26 cellular contexts compared by ENCODE assay signal in genomic region chr3:158701666-158702065, GRCh38. TPM values are rescaled to one million over a fixed set of nuclear protein-coding genes. Genes with fewer than 3 reads are reported as not detected.
DNase-seq lines count a peak whose midpoint lies in the region; ATAC-seq, FAIRE-seq and TF ChIP-seq lines count a peak whose summit lies in the region.
"Had no signal": no experiment of that assay in that cellular context is flagged by ENCODE, and none has a peak within 500 bp of the region (broad histone marks: within the 10 kb centered on the region; RNA-seq: fewer than 3 reads in every experiment).

No MANE protein-coding gene starts in this region.

- peak overlapping the region; percentile 95; the same call in 1 of the 2 replicates for H4K5ac ChIP-seq in IMR-90 (ENCODE audit: low read depth, low read length)

- H3K9me1 ChIP-seq in IMR-90 (ENCODE audit: insufficient read depth, low read length): peaks cover 16% of the 10 kb centered on the region

- TF ChIP-seq POLR2A in IMR-90 (IDR thresholded peaks at IDR 0.05; ENCODE audit: low read depth, low read length): no peak

- H3K36me3 Mint-ChIP-seq in T-helper 17 cell (ENCODE audit: low read depth): peaks cover 10% of the 10 kb centered on the region

- H3K79me1 ChIP-seq in IMR-90 (ENCODE audit: low read depth in 1 of 2, low read length in 2 of 2): peaks cover 29 to 39% of the 10 kb centered on the region in 2 experiments

- TF ChIP-seq CTCF in IMR-90 (conservative IDR thresholded peaks at IDR 0.05; ENCODE audit: low read depth, low read length) (no peak), bronchial epithelial cell (IDR thresholded peaks at IDR 0.05; ENCODE audit: insufficient read depth, low read length, severe bottlenecking) (no peak)

- H2BK20ac ChIP-seq in IMR-90 (ENCODE audit: low read depth, low read length): peak overlapping the region; percentile 84

- H3K4me1 ChIP-seq in ACC112 (ENCODE audit: control insufficient read depth, insufficient read depth, low read length, unreplicated experiment): peaks cover 40% of the 10 kb centered on the region
- peaks cover 15% of the 10 kb centered on the region for H3K4me1 ChIP-seq in IMR-90 (ENCODE audit: control insufficient read depth, insufficient read depth, low read length)
- H3K4me1 ChIP-seq: gastrocnemius medialis, Peyer's patch, psoas muscle, SJCRH30 had no signal

- H3K18ac ChIP-seq in IMR-90 (ENCODE audit: low read depth, low read length): peak overlapping the region; percentile 98

- DNase-seq in IMR-90: peak; percentile 70
- DNase-seq in bronchial epithelial cell (ENCODE audit: low read depth): peak; percentile 32
- no peak for DNase-seq in T-helper 17 cell
- DNase-seq in superior temporal gyrus (ENCODE audit: extremely low spot score): no peak
- DNase-seq in urothelium cell line (ENCODE audit: low spot score): no peak
- DNase-seq: activated CD4-positive, alpha-beta T cell treated with anti-CD3 and anti-CD28 coated beads, Interleukin-2, amount 10 ng/mL, durations not matched to agents 7 days and 5 days; aorta; cerebellar nuclear complex; COR-L47; gastrocnemius medialis; hippocampal formation; immature natural killer cell; left lung; NCI-H1436 treated with DMSO at 0.1 percent for 48 hours; NCI-H524; Peyer's patch; psoas muscle; SJCRH30; T-helper 2 cell; trophoblast cell had no signal

- H3K9ac ChIP-seq in IMR-90 (ENCODE audit: low read depth, low read length): no peak overlapping the region

- H3K14ac ChIP-seq in IMR-90 (replicated peaks; ENCODE audit: low read depth, low read length): peak overlapping the region; percentile 76

- H3K27ac ChIP-seq in ACC112 (ENCODE audit: low read depth, low read length) (peak overlapping the region; percentile 72), IMR-90 (ENCODE audit: insufficient read depth, low read length) (peak overlapping the region; percentile 82)
- H3K27ac ChIP-seq: gastrocnemius medialis, left lung, neutrophil, Peyer's patch, psoas muscle, SJCRH30 had no signal

- WGBS in IMR-90 (ENCODE audit: extremely low coverage in 2 of 2, insufficient read length in 1 of 2), 2 experiments: no CpG with 5 or more reads among the region's 3 CpGs

- H3K79me2 ChIP-seq in ACC112 (ENCODE audit: control insufficient read depth, insufficient read depth, low read length, unreplicated experiment): peaks cover 7% of the 10 kb centered on the region

- peak overlapping the region; percentile 64 to 83 for H4K8ac ChIP-seq in IMR-90 (ENCODE audit: low read depth in 2 of 2, low read length in 2 of 2)

- H2AFZ ChIP-seq in ACC112 (ENCODE audit: low read length, unreplicated experiment): no peak overlapping the region
- no peak overlapping the region for H2AFZ ChIP-seq in IMR-90 (replicated peaks; ENCODE audit: low read length, poor library complexity)

- FAIRE-seq in bronchial epithelial cell (lab: Jason Lieb, UNC) (no peak), islet of Langerhans (lab: Jason Lieb, UNC) (peak; percentile 27), urothelium cell line (lab: Jason Lieb, UNC) (no peak)
- FAIRE-seq: A204.1 had no signal

- H4K91ac ChIP-seq in IMR-90 (ENCODE audit: insufficient read depth, low read depth, low read length): peak overlapping the region; percentile 87

- H2BK15ac ChIP-seq in IMR-90 (ENCODE audit: low read depth, low read length): peak overlapping the region; percentile 93; the same call in 2 of the 3 replicates

- no peak overlapping the region for H3K27ac Mint-ChIP-seq in T-helper 17 cell
- H3K27ac Mint-ChIP-seq: activated CD4-positive, alpha-beta T cell treated with anti-CD3 and anti-CD28 coated beads, Interleukin-2, amount 10 ng/mL, durations not matched to agents 7 days and 5 days; activated naive CD4-positive, alpha-beta T cell treated with anti-CD3 and anti-CD28 coated beads, Interleukin-2, amount 50 U/mL, for 24 hours had no signal

- no peaks in the 10 kb centered on the region for H3K27me3 ChIP-seq in ACC112 (ENCODE audit: insufficient read depth, low read length)
- no peaks in the 10 kb centered on the region for H3K27me3 ChIP-seq in IMR-90 (ENCODE audit: control insufficient read depth, insufficient read depth, low read length)
- no peaks in the 10 kb centered on the region for H3K27me3 ChIP-seq in bronchial epithelial cell (ENCODE audit: control insufficient read depth, insufficient read depth, low read length)
- H3K27me3 ChIP-seq: gastrocnemius medialis, left lung, neutrophil, Peyer's patch, SJCRH30 had no signal

- CTCF ChIA-PET in IMR-90 (lab: Yijun Ruan, JAX): interaction anchor here (1.0 kb wide), 1 partner anchor 43 kb away, joined by 3 read pairs; no protein-coding TSS in a partner anchor

- TF ChIP-seq RAD21 in IMR-90 (IDR thresholded peaks at IDR 0.05; ENCODE audit: low read length): no peak

- POLR2A ChIA-PET in IMR-90 (lab: Charles Lee; ENCODE audit: unreplicated experiment): interaction anchor here (0.7 kb wide), 1 partner anchor 168 kb away, joined by 3 read pairs; no protein-coding TSS in a partner anchor

- peak overlapping the region; percentile 28; the same call in 1 of the 2 replicates for H3K4me3 ChIP-seq in ACC112 (ENCODE audit: low read depth, low read length)
- no peak overlapping the region for H3K4me3 ChIP-seq in IMR-90 (ENCODE audit: insufficient read depth, low read depth, low read length)
- H3K4me3 ChIP-seq in bronchial epithelial cell (ENCODE audit: low read depth, low read length): no peak overlapping the region
- H3K4me3 ChIP-seq: gastrocnemius medialis, left lung, Peyer's patch, psoas muscle, SJCRH30 had no signal

- H3K4me1 Mint-ChIP-seq in T-helper 17 cell: peaks cover 22% of the 10 kb centered on the region

- no peak overlapping the region for H3K4me2 ChIP-seq in IMR-90 (ENCODE audit: low read depth, low read length)

- H2AK9ac ChIP-seq in IMR-90 (replicated peaks; ENCODE audit: low read depth, low read length, poor library complexity): no peak overlapping the region

- in situ Hi-C loops in IMR-90 (cut with MboI; ENCODE audit: low sequenced_read_pairs): loop anchor here (25.0 kb wide), 1 partner anchor 1539 kb away; the partner anchor contains the start of gene CCNL1

- H3K36me3 ChIP-seq in ACC112 (ENCODE audit: insufficient read depth, low read length) (0 out of 2 replicates have a peak, but pooled peaks cover 4% of the 10 kb centered on the region), IMR-90 (ENCODE audit: control insufficient read depth, insufficient read depth, low read length) (no peaks in the 10 kb centered on the region), bronchial epithelial cell (ENCODE audit: control insufficient read depth, insufficient read depth, low read length) (peaks cover 1% of the 10 kb centered on the region)
- H3K36me3 ChIP-seq: gastrocnemius medialis, neutrophil, Peyer's patch had no signal

- BruUV-seq in IMR-90 (replicated peaks; lab: Mats Ljungman, UMichigan): no TSS peak

- no peak overlapping the region for H3K4me3 Mint-ChIP-seq in T-helper 17 cell
- H3K4me3 Mint-ChIP-seq: activated CD4-positive, alpha-beta T cell treated with anti-CD3 and anti-CD28 coated beads, Interleukin-2, amount 10 ng/mL, durations not matched to agents 7 days and 5 days; activated naive CD4-positive, alpha-beta T cell treated with anti-CD3 and anti-CD28 coated beads, Interleukin-2, amount 50 U/mL, for 24 hours; immature natural killer cell had no signal

- peak overlapping the region; percentile 71 for H2BK120ac ChIP-seq in IMR-90 (ENCODE audit: low read depth, low read length)

- dilution Hi-C loops in IMR-90 (cut with HindIII; ENCODE audit: low sequenced_read_pairs, unreplicated experiment): no loop called here

- H3K23ac ChIP-seq in IMR-90 (ENCODE audit: low read depth, low read length): peak overlapping the region; percentile 63; the same call in 1 of the 2 replicates

- peak overlapping the region; percentile 91 for H3K4ac ChIP-seq in IMR-90 (ENCODE audit: low read depth, low read length)

- intact Hi-C loops in IMR-90 (cut with micrococcal nuclease): no loop called here

- 0 out of 2 replicates have a peak overlapping the region, but pooled peaks have one; percentile 68 for H2AK5ac ChIP-seq in IMR-90 (ENCODE audit: low read depth, low read length)

- H3K56ac ChIP-seq in IMR-90 (ENCODE audit: extremely low read depth, insufficient read depth, low read length): peak overlapping the region; percentile 65; the same call in 1 of the 2 replicates

- H4K20me1 ChIP-seq in IMR-90 (ENCODE audit: insufficient read depth, low read length): no peaks in the 10 kb centered on the region

- ATAC-seq in IMR-90 (ENCODE audit: low read depth) (peak; percentile 54), HG03175 (IDR thresholded peaks at IDR 0.05; ENCODE audit: unreplicated experiment) (no peak), T-helper 17 cell (no peak)
- ATAC-seq: gastrocnemius medialis, left lung, psoas muscle had no signal

- H3K27me3 Mint-ChIP-seq in T-helper 17 cell: no peaks in the 10 kb centered on the region
- H3K27me3 Mint-ChIP-seq: activated CD4-positive, alpha-beta T cell treated with anti-CD3 and anti-CD28 coated beads, Interleukin-2, amount 10 ng/mL, durations not matched to agents 7 days and 5 days; activated naive CD4-positive, alpha-beta T cell treated with anti-CD3 and anti-CD28 coated beads, Interleukin-2, amount 50 U/mL, for 24 hours had no signal

- no peaks in the 10 kb centered on the region for H3K9me3 ChIP-seq in IMR-90 (ENCODE audit: control insufficient read depth, insufficient read depth, low read length)
- H3K9me3 ChIP-seq in T-helper 17 cell (ENCODE audit: control insufficient read depth, low read length, poor library complexity, severe bottlenecking): no peaks in the 10 kb centered on the region
- H3K9me3 ChIP-seq: gastrocnemius medialis, left lung, neutrophil, Peyer's patch, psoas muscle, SJCRH30 had no signal

- peak overlapping the region; percentile 94 for H2BK5ac ChIP-seq in IMR-90 (ENCODE audit: low read depth, low read length, poor library complexity, severe bottlenecking)

TF ChIP-seq in IMR-90, 13 proteins besides CTCF, POLR2A, EP300 and RAD21 (continues in another document):
- TF ChIP-seq CHD1 (IDR thresholded peaks at IDR 0.05; ENCODE audit: low read depth, low read length): no peak

RNA-seq across cellular contexts. Expression of gene LXN, which starts 29.2 kb away (rescaled TPM):
- 83.0 and 93.6 TPM in 2 replicates for total RNA-seq in IMR-90 (2012; rRNA removed)
- 134 and 155 TPM in 2 replicates for polyA plus RNA-seq in IMR-90 (2012; rRNA removed)
- polyA plus RNA-seq in IMR-90 (2012; cell fraction: cytosol; rRNA removed): 39.5 and 71.9 TPM in 2 replicates
- 16.2 and 67.7 TPM in 2 replicates for polyA plus RNA-seq in IMR-90 (2012; cell fraction: nucleus; rRNA removed; ENCODE audit: low replicate concordance)
- 3.5 and 6.8 TPM in 2 replicates for total RNA-seq in bronchial epithelial cell
- total RNA-seq in T-helper 17 cell: 1 to 10 TPM; 3.6 to 5.6 TPM
- total RNA-seq: SJCRH30 had no signal

RNA-seq across cellular contexts. Expression of gene RARRES1, which starts 30.6 kb away (rescaled TPM):
- 0.90 and 1.9 TPM in 2 replicates for total RNA-seq in IMR-90 (2012; rRNA removed)
- 2.6 and 3.0 TPM in 2 replicates for polyA plus RNA-seq in IMR-90 (2012; rRNA removed)
- polyA plus RNA-seq in IMR-90 (2012; cell fraction: cytosol; rRNA removed): 1.9 and 11.6 TPM in 2 replicates
- polyA plus RNA-seq in IMR-90 (2012; cell fraction: nucleus; rRNA removed; ENCODE audit: low replicate concordance): 3.8 and 4.0 TPM in 2 replicates
- 2.4 TPM in 1 of 2 replicates, not detected in the other for total RNA-seq in bronchial epithelial cell
- total RNA-seq in T-helper 17 cell: not detected
- total RNA-seq: activated CD4-positive, alpha-beta T cell treated with anti-CD3 and anti-CD28 coated beads, Interleukin-2, amount 10 ng/mL, durations not matched to agents 7 days and 5 days; SJCRH30 had no signal
- polyA plus RNA-seq: immature natural killer cell had no signal

RNA-seq across cellular contexts. Expression of gene GFM1, which starts 57.3 kb away (rescaled TPM):
- total RNA-seq in IMR-90 (2012; rRNA removed): 36.0 and 55.0 TPM in 2 replicates
- 9.9 and 12.4 TPM in 2 replicates for polyA plus RNA-seq in IMR-90 (2012; rRNA removed)
- polyA plus RNA-seq in IMR-90 (2012; cell fraction: cytosol; rRNA removed): 2.3 and 2.5 TPM in 2 replicates
- polyA plus RNA-seq in IMR-90 (2012; cell fraction: nucleus; rRNA removed; ENCODE audit: low replicate concordance): 1.6 and 9.6 TPM in 2 replicates
- 51.2 and 55.3 TPM in 2 replicates for total RNA-seq in bronchial epithelial cell
- total RNA-seq in T-helper 17 cell: 10 to 100 TPM; 37.6 to 38.3 TPM

Comparison
In these comparisons a context has a peak if more than half of its experiments do, and no peak if none do; other contexts are left out.
1. DNase-seq: peak in IMR-90 (single experiment) and bronchial epithelial cell (single experiment); none in T-helper 17 cell (0 of 3), superior temporal gyrus (single experiment) and urothelium cell line (single experiment).
2. RNA of gene LXN, which starts 29.2 kb away (total RNA-seq): 83.0 to 93.6 TPM in IMR-90; 3.5 to 6.8 TPM in bronchial epithelial cell and 3.6 to 5.6 TPM in T-helper 17 cell; every median in the first group is over 10 times any median in the second.